In the genomic region with DNA sequence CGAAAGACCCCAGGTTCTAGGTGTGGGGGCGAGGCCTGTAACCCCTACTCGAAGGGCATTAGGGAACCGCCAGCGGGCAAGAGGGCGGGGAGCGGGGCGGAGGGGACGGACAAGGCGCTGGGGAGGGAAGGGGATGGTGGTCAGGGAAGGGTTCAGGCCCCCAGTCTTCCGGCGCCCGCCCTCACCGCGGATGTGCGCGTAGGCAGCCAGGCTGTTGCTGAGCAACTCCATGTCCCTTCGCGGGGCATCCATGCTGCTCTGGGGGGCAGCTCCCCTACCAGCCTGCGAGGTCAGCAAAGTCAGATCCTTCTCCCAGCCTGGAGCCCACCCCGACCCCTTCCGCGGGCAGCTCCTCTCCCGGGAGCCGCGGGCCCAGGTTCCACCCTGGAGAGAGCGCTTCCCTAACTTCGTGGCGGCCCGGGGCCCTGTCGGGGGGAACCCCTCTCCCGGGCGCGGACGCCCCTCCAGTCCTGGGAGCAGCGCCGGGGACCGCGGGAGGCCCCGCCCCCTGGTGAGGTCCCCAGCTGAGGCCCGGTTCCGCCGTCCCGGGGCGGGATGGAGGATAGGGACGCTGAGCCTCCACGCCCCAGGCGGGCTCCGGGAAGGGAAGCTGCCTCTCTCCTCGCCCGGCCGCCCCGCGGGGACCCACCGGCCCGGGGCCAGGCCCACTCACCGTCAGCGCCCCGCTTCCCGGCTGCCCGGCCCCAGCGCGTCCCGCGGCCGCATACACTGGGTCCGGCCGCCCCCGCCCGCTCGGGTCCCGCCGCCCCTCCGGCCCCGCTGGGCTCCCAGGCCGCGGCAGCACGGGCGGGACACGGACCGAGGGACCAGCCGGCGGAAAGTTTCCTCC, we compare ENCODE assay signal across 8 cellular contexts. TPM values are rescaled to one million over a fixed set of nuclear protein-coding genes. Genes with fewer than 3 reads are reported as not detected.
A peak's percentile ranks its signal among the peaks of the same experiment; 100 is the strongest.
DNase-seq lines count a peak whose midpoint lies in the region; ATAC-seq, FAIRE-seq and TF ChIP-seq lines count a peak whose summit lies in the region.

No MANE protein-coding gene starts in this region.

- ATAC-seq in K562, result no peak; the same call in 2 of the 3 replicates
- no peak for ATAC-seq in HG03095 (IDR thresholded peaks at IDR 0.05; ENCODE audit: unreplicated experiment)

- no peak for TF ChIP-seq RAD21 in K562 (CRISPR knock-in tag; conservative IDR thresholded peaks at IDR 0.05 in 1 of 2, IDR thresholded peaks at IDR 0.05 in 1 of 2)

- H3K4me1 ChIP-seq in breast epithelium, result peaks cover 3 to 10% of the 10 kb centered on the region in 2 donors
- H3K4me1 ChIP-seq in Peyer's patch, result peaks cover 0 to 39% (median 20%) of the 10 kb centered on the region in 4 donors
- H3K4me1 ChIP-seq in K562 (replicated peaks in 1 of 2; ENCODE audit: control insufficient read depth in 2 of 2, insufficient read depth in 2 of 2, low read length in 2 of 2), result peaks cover 36 to 65% of the 10 kb centered on the region in 2 experiments

- no peak overlapping the region for H3K4me3 Mint-ChIP-seq in MCF 10A (ENCODE audit: unreplicated experiment)

- H3K4me3 ChIP-seq in breast epithelium (peak overlapping the region; percentile 75 to 94 (median 80)), Peyer's patch (peak overlapping the region; percentile 68 to 91 (median 80)), K562 (peak overlapping the region; percentile 61)

- POLR2A ChIA-PET in MCF 10A (lab: Yijun Ruan, JAX) (interaction anchor here (0.5 to 1.7 kb wide), 5 partner anchors 10 to 100 kb away, joined by 3 to 12 read pairs (median 5); a partner anchor contains a TSS), K562 (lab: Yijun Ruan, JAX) (interaction anchor here (0.5 to 1.9 kb wide), 13 partner anchors 9 to 1213 kb away, joined by 3 to 9 read pairs (median 5); a partner anchor contains a TSS)

- TF ChIP-seq POLR2A in breast epithelium (IDR thresholded peaks at IDR 0.05), result no peak
- TF ChIP-seq POLR2A in Peyer's patch (IDR thresholded peaks at IDR 0.05), result no peak
- no peak for TF ChIP-seq POLR2A in K562 (conservative IDR thresholded peaks at IDR 0.05)

- H3K9me3 ChIP-seq in breast epithelium (no peaks in the 10 kb centered on the region), Peyer's patch (no peaks in the 10 kb centered on the region), K562 (replicated peaks; ENCODE audit: control insufficient read depth, insufficient read depth, low read depth, low read length) (no peaks in the 10 kb centered on the region)

- H3K4me1 Mint-ChIP-seq in MCF 10A (ENCODE audit: insufficient read depth, unreplicated experiment), result peaks cover 18% of the 10 kb centered on the region

- FAIRE-seq in K562 (lab: Jason Lieb, UNC), result no peak

- peaks cover 4% of the 10 kb centered on the region for H3K36me3 Mint-ChIP-seq in MCF 10A (ENCODE audit: insufficient read depth, unreplicated experiment)

- intact Hi-C loops in breast epithelium (cut with DNase I; ENCODE audit: low total_unique reads), result no loop called here
- intact Hi-C loops in MCF 10A (cut with micrococcal nuclease), result loop anchor here (10.0 kb wide), 1 partner anchor 1392 kb away; no protein-coding TSS in a partner anchor
- intact Hi-C loops in K562 (cut with micrococcal nuclease), result loop anchor here (5.0 to 10.0 kb wide), 2 partner anchors 64 to 438 kb away; a partner anchor contains a TSS

- H3K27ac Mint-ChIP-seq in MCF 10A (ENCODE audit: low read depth, unreplicated experiment), result no peak overlapping the region

- CTCF ChIA-PET in MCF 10A (lab: Yijun Ruan, JAX) (interaction anchor here (0.5 to 1.9 kb wide), 3 partner anchors 45 to 236 kb away, joined by 3 to 16 read pairs (median 4); no protein-coding TSS in a partner anchor), K562 (lab: Yijun Ruan, JAX; ENCODE audit: low intra/inter-chr PET ratio) (interaction anchor here (0.6 kb wide), 1 partner anchor 222 kb away, joined by 3 read pairs; no protein-coding TSS in a partner anchor)

- DNase-seq in breast epithelium (ENCODE audit: low spot score in 2 of 2) (no peak), MCF 10A (ENCODE audit: unreplicated experiment) (no peak), Peyer's patch (peak in 2 of 3 donors; percentile 63 to 75), K562 (ENCODE audit: extremely low read depth in 1 of 4, low spot score in 3 of 4) (peak; percentile 41 to 77 (median 64)), iris pigment epithelial cell (ENCODE audit: low read depth) (peak; percentile 72), NCI-H1694 (lab: John Stamatoyannopoulos, UW) (no peak)
- peak; percentile 24 for DNase-seq in stimulated activated CD8-positive, alpha-beta memory T cell treated with anti-CD3 and anti-CD28 coated beads, Interleukin-15, amount 100 ng/mL, for 24 hours (ENCODE audit: low read depth)

- H2AFZ ChIP-seq in K562 (ENCODE audit: low read depth, low read length), result peak overlapping the region; percentile 49; the same call in 1 of the 2 replicates

- H3K9me1 ChIP-seq in K562 (ENCODE audit: control insufficient read depth, insufficient read depth, low read length), result no peaks in the 10 kb centered on the region

- H3K9ac ChIP-seq in K562 (ENCODE audit: insufficient read depth in 1 of 2, low read depth in 2 of 2, low read length in 2 of 2), result peak overlapping the region; percentile 44 to 90; a peak in 3 of 4 replicates

- BruUV-seq in MCF 10A (replicated peaks; lab: Mats Ljungman, UMichigan) (no TSS peak), K562 (replicated peaks; lab: Mats Ljungman, UMichigan) (no TSS peak)

- TF ChIP-seq EP300 in K562 (IDR thresholded peaks at IDR 0.05; ENCODE audit: low read length), result no peak

- in situ Hi-C loops in K562 (cut with MboI), result no loop called here

- H3K79me2 ChIP-seq in K562 (ENCODE audit: control insufficient read depth, insufficient read depth, low read length), result peaks cover 18% of the 10 kb centered on the region; the same call in 2 of the 3 replicates

- H3K27ac ChIP-seq in breast epithelium (peak overlapping the region; percentile 88 to 96), Peyer's patch (peak overlapping the region; percentile 74 to 88 (median 80)), K562 (ENCODE audit: extremely low read depth, low read depth, low read length) (peak overlapping the region; percentile 47; the same call in 2 of the 3 replicates)

- H3K27me3 Mint-ChIP-seq in MCF 10A (ENCODE audit: insufficient read depth, unreplicated experiment), result no peaks in the 10 kb centered on the region

- TF ChIP-seq CTCF in breast epithelium (IDR thresholded peaks at IDR 0.05) (no peak), MCF 10A (IDR thresholded peaks at IDR 0.05; ENCODE audit: unreplicated experiment) (no peak), Peyer's patch (IDR thresholded peaks at IDR 0.05) (no peak), K562 (IDR thresholded peaks at IDR 0.05 in 2 of 3, conservative IDR thresholded peaks at IDR 0.05 in 1 of 3; ENCODE audit: insufficient read depth in 2 of 3, low read depth in 1 of 3, low read length in 3 of 3) (no peak)

- H3K27me3 ChIP-seq in breast epithelium (no peaks in the 10 kb centered on the region), Peyer's patch (no peaks in the 10 kb centered on the region), K562 (ENCODE audit: control insufficient read depth in 2 of 2, insufficient read depth in 2 of 2, low read length in 2 of 2) (no peaks in the 10 kb centered on the region)

- no peaks in the 10 kb centered on the region for H3K36me3 ChIP-seq in breast epithelium
- no peaks in the 10 kb centered on the region for H3K36me3 ChIP-seq in Peyer's patch
- H3K36me3 ChIP-seq in K562 (ENCODE audit: control insufficient read depth, insufficient read depth, low read length), result peaks cover 4% of the 10 kb centered on the region; the same call in 1 of the 3 replicates

- 11% methylated on average over 57 of the region's 83 CpGs for WGBS in K562 (ENCODE audit: insufficient coverage, low coverage, missing lambda C conversion rate)

- H4K20me1 ChIP-seq in K562 (replicated peaks; ENCODE audit: control insufficient read depth, insufficient read depth, low read length), result no peaks in the 10 kb centered on the region

- H3K9me3 Mint-ChIP-seq in MCF 10A (ENCODE audit: unreplicated experiment), result no peaks in the 10 kb centered on the region

- peak overlapping the region; percentile 66 for H3K4me2 ChIP-seq in K562 (ENCODE audit: insufficient read depth, low read length)

RNA-seq across cellular contexts. Expression of a gene that starts 0.4 kb away (rescaled TPM):
- total RNA-seq in breast epithelium (100 to 1,000 TPM in 2 of 3 donors, 10 to 100 TPM in 1; 62.1 to 129 (median 118) TPM), MCF 10A (2022) (4.8 and 5.7 TPM in 2 replicates), Peyer's patch (10 to 100 TPM in 2 of 4 donors, 1 to 10 TPM in 2; 4.4 to 19.0 (median 11.4) TPM), K562 (2014; rRNA removed) (61.5 and 65.7 TPM in 2 replicates), K562 (2014; rRNA removed; fragmentation: Illumina TruSeq; extraction: Trizol) (0.29 and 0.44 TPM in 2 replicates), K562 (2015; rRNA removed; fragmentation: Illumina TruSeq; extraction: Trizol) (4.6 and 5.9 TPM in 2 replicates), K562 (2021) (27.2 and 27.8 TPM in 2 replicates)
- 1.1 and 4.4 TPM in 2 replicates for total RNA-seq in K562 (2011; cell fraction: chromatin; rRNA removed; ENCODE audit: low replicate concordance)
- total RNA-seq in K562 (2011; cell fraction: nucleolus; rRNA removed), result 19.2 and 19.5 TPM in 2 replicates
- total RNA-seq in K562 (2011; cell fraction: nucleoplasm; rRNA removed), result 6.2 and 6.6 TPM in 2 replicates
- polyA plus RNA-seq in K562 (2011; rRNA removed) (2.4 and 5.3 TPM in 2 replicates), K562 (2014; fragmentation: Illumina TruSeq; extraction: Trizol) (0.68 and 2.1 TPM in 2 replicates), K562 (2014; fragmentation: Nextera tagmentation; extraction: Ambion mirVana) (under 1 TPM; 0.08 to 0.13 TPM), K562 (2014; rRNA removed) (39.1 and 41.3 TPM in 2 replicates)
- polyA plus RNA-seq in K562 (2011; cell fraction: cytosol; rRNA removed), result 12.0 and 70.7 TPM in 2 replicates
- polyA plus RNA-seq in K562 (2011; cell fraction: nucleus; rRNA removed), result 4.3 and 9.6 TPM in 2 replicates
- 22.6 and 37.3 TPM in 2 replicates for polyA plus RNA-seq in K562 (2012)
- 0.36 TPM in 1 of 2 replicates, not detected in the other for polyA minus RNA-seq in K562 (2011; rRNA and poly(A)+ RNA removed)
- polyA minus RNA-seq in K562 (2011; cell fraction: cytosol; rRNA and poly(A)+ RNA removed), result 6.1 and 7.3 TPM in 2 replicates
- 2.0 and 2.2 TPM in 2 replicates for polyA minus RNA-seq in K562 (2011; cell fraction: nucleus; rRNA and poly(A)+ RNA removed)

RNA-seq across cellular contexts. Expression of a gene that starts 16.8 kb away (rescaled TPM):
- total RNA-seq in breast epithelium, result 10 to 100 TPM in 2 of 3 donors, under 1 TPM in 1; 0.80 to 18.7 (median 18.0) TPM
- 3.2 and 3.3 TPM in 2 replicates for total RNA-seq in MCF 10A (2022)
- total RNA-seq in Peyer's patch, result 10 to 100 TPM; 20.6 to 75.9 (median 24.8) TPM
- total RNA-seq in K562 (2011; cell fraction: chromatin; rRNA removed; ENCODE audit: low replicate concordance), result 21.5 and 49.5 TPM in 2 replicates
- total RNA-seq in K562 (2011; cell fraction: nucleolus; rRNA removed), result 24.7 and 26.5 TPM in 2 replicates
- total RNA-seq in K562 (2011; cell fraction: nucleoplasm; rRNA removed), result 18.4 and 19.1 TPM in 2 replicates
- total RNA-seq in K562 (2014; rRNA removed), result 1.4 and 3.0 TPM in 2 replicates
- total RNA-seq in K562 (2014; rRNA removed; fragmentation: Illumina TruSeq; extraction: Trizol), result 0.89 and 1.1 TPM in 2 replicates
- total RNA-seq in K562 (2015; rRNA removed; fragmentation: Illumina TruSeq; extraction: Trizol), result 1.7 and 1.8 TPM in 2 replicates
- total RNA-seq in K562 (2021), result 3.0 and 4.3 TPM in 2 replicates
- polyA plus RNA-seq in K562 (2011; rRNA removed), result 2.7 and 5.6 TPM in 2 replicates
- polyA plus RNA-seq in K562 (2011; cell fraction: cytosol; rRNA removed), result 2.1 and 2.6 TPM in 2 replicates
- 26.0 and 26.6 TPM in 2 replicates for polyA plus RNA-seq in K562 (2011; cell fraction: nucleus; rRNA removed)
- 4.1 and 6.9 TPM in 2 replicates for polyA plus RNA-seq in K562 (2012)
- 3.0 and 4.5 TPM in 2 replicates for polyA plus RNA-seq in K562 (2014; fragmentation: Illumina TruSeq; extraction: Trizol)
- polyA plus RNA-seq in K562 (2014; fragmentation: Nextera tagmentation; extraction: Ambion mirVana), result under 1 TPM; 0.01 to 0.07 TPM
- 3.3 and 4.7 TPM in 2 replicates for polyA plus RNA-seq in K562 (2014; rRNA removed)
- 1.6 and 2.3 TPM in 2 replicates for polyA minus RNA-seq in K562 (2011; rRNA and poly(A)+ RNA removed)
- 1.9 and 2.2 TPM in 2 replicates for polyA minus RNA-seq in K562 (2011; cell fraction: cytosol; rRNA and poly(A)+ RNA removed)
- polyA minus RNA-seq in K562 (2011; cell fraction: nucleus; rRNA and poly(A)+ RNA removed), result 8.5 and 15.1 TPM in 2 replicates

Comparison
In these comparisons a context has a peak if more than half of its experiments do, and no peak if none do; other contexts are left out.
1. DNase-seq: peak in Peyer's patch (2 of 3), K562 (4 of 4), iris pigment epithelial cell (single experiment) and stimulated activated CD8-positive, alpha-beta memory T cell treated with anti-CD3 and anti-CD28 coated beads, Interleukin-15, amount 100 ng/mL, for 24 hours (single experiment); none in breast epithelium (0 of 2), MCF 10A (single experiment) and NCI-H1694 (single experiment).
2. Peak in every context shown above with its lines, with median percentiles within 50 percentile points of each other: H3K27ac ChIP-seq and H3K4me3 ChIP-seq.